In the genomic region with DNA sequence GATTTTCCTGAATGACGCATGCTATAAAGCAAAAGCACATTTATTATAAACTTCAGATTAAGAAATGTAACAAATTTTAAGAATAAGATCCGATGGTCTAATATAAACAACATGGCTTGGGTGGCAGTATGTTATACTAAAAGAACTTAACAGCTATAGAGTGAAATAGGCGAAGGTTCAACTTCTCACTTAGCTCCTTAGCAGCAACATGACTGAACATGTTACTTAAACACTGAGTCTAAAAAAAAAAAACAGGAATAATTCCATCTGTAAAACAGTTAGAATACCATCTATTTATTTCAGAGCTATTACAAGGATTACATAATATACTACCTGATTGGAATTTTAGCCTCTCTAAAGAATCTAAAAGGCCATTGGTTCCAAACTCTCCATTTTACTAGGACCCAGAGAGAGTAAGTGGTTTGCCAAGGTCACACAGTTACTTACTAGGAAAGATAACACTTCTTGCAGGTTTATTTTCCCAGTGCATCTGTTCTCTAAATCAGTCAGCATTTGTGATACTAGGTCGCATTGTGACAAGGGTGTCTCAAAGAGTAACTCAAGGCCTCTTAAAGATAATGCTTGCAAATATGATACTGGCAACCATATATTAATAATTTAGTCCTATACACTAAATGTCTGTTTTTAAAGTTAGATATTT, we compare ENCODE assay signal across 17 cellular contexts.
"Had no signal": no experiment of that assay in that cellular context is flagged by ENCODE, and none has a peak within 500 bp of the region (broad histone marks: within the 10 kb centered on the region; RNA-seq: fewer than 3 reads in every experiment).

No MANE protein-coding gene starts in this region.

- H2AFZ ChIP-seq: parathyroid adenoma had no signal

- DNase-seq: activated CD4-positive, alpha-beta memory T cell treated with anti-CD3 and anti-CD28 coated beads, Interleukin-2, amount 10 ng/mL, durations not matched to agents 7 days and 5 days; activated naive CD4-positive, alpha-beta T cell treated with anti-CD3 and anti-CD28 coated beads for 36 hours; adrenal gland; caudate nucleus; colonic mucosa; hippocampal formation; kidney; left lung; naive B cell; stimulated activated CD4-positive, alpha-beta T cell treated with anti-CD3 and anti-CD28 coated beads, Interleukin-2, amount 100 ng/mL, for 24 hours; T-cell; T1000; tibial artery; uterus had no signal

- H3K9ac ChIP-seq: parathyroid adenoma had no signal

- H3K4me1 ChIP-seq: colonic mucosa had no signal

- H3K27me3 ChIP-seq: adrenal gland, colonic mucosa, esophagus muscularis mucosa, left lung, tibial artery, uterus had no signal

- H3K4me3 ChIP-seq: adrenal gland, colonic mucosa, esophagus muscularis mucosa, left lung, tibial artery, uterus had no signal

- H3K36me3 ChIP-seq: adrenal gland, colonic mucosa, esophagus muscularis mucosa, left lung, tibial artery, uterus had no signal

- H3K27me3 Mint-ChIP-seq: activated CD4-positive, alpha-beta memory T cell treated with anti-CD3 and anti-CD28 coated beads, Interleukin-2, amount 10 ng/mL, durations not matched to agents 7 days and 5 days; naive B cell; T-cell had no signal

- H3K27ac Mint-ChIP-seq: activated CD4-positive, alpha-beta memory T cell treated with anti-CD3 and anti-CD28 coated beads, Interleukin-2, amount 10 ng/mL, durations not matched to agents 7 days and 5 days; activated naive CD4-positive, alpha-beta T cell treated with anti-CD3 and anti-CD28 coated beads for 36 hours; T-cell had no signal

- H3K9me3 ChIP-seq: adrenal gland, colonic mucosa, esophagus muscularis mucosa, left lung, tibial artery, uterus had no signal

- ATAC-seq: left lung, T-cell had no signal

- H3K9me3 Mint-ChIP-seq: activated CD4-positive, alpha-beta memory T cell treated with anti-CD3 and anti-CD28 coated beads, Interleukin-2, amount 10 ng/mL, durations not matched to agents 7 days and 5 days; activated naive CD4-positive, alpha-beta T cell treated with anti-CD3 and anti-CD28 coated beads for 36 hours; T-cell had no signal

- H3K27ac ChIP-seq: adrenal gland, colonic mucosa, esophagus muscularis mucosa, left lung, parathyroid adenoma, tibial artery, uterus, VCaP had no signal

- H3K4me3 Mint-ChIP-seq: activated CD4-positive, alpha-beta memory T cell treated with anti-CD3 and anti-CD28 coated beads, Interleukin-2, amount 10 ng/mL, durations not matched to agents 7 days and 5 days; activated naive CD4-positive, alpha-beta T cell treated with anti-CD3 and anti-CD28 coated beads for 36 hours; naive B cell; T-cell had no signal
